27 cellular contexts compared by ENCODE assay signal in genomic region chrX:79466636-79467035, GRCh38.
"Had no signal": no experiment of that assay in that cellular context is flagged by ENCODE, and none has a peak within 500 bp of the region (broad histone marks: within the 10 kb centered on the region; RNA-seq: fewer than 3 reads in every experiment).

No MANE protein-coding gene starts in this region.

- H3K36me3 ChIP-seq: cardiac muscle cell, esophagus squamous epithelium, gastroesophageal sphincter, sigmoid colon, stomach, suprapubic skin, transverse colon, uterus had no signal

- H3K4me3 ChIP-seq: body of pancreas, cardiac muscle cell, esophagus squamous epithelium, gastroesophageal sphincter, sigmoid colon, smooth muscle cell, stomach, suprapubic skin, transverse colon, uterus had no signal

- H3K27ac ChIP-seq: body of pancreas, cardiac muscle cell, esophagus squamous epithelium, gastroesophageal sphincter, sigmoid colon, stomach, suprapubic skin, transverse colon, uterus had no signal

- H3K4me1 ChIP-seq: body of pancreas, esophagus squamous epithelium, gastroesophageal sphincter, sigmoid colon, stomach, suprapubic skin, transverse colon, uterus had no signal

- ATAC-seq: activated naive CD8-positive, alpha-beta T cell treated with anti-CD3 and anti-CD28 coated beads, Interleukin-2, amount 50 U/mL, for 24 hours; body of pancreas; gastroesophageal sphincter; left ventricle myocardium superior; natural killer cell; stimulated activated memory B cell treated with anti-CD40 and anti-IgM and Interleukin-4, amounts not matched to agents 10 μg/mL and 1 μg/mL and 100 μg/mL, for 72 hours had no signal

- H3K9me3 ChIP-seq: body of pancreas, esophagus squamous epithelium, gastroesophageal sphincter, sigmoid colon, suprapubic skin, transverse colon, uterus had no signal

- H3K4me2 ChIP-seq: smooth muscle cell had no signal

- DNase-seq: activated CD4-positive, alpha-beta memory T cell treated with anti-CD3 and anti-CD28 coated beads, Interleukin-2, amount 10 ng/mL, durations not matched to agents 7 days and 5 days; activated CD4-positive, alpha-beta T cell treated with anti-CD3 and anti-CD28 coated beads for 48 hours; activated effector memory CD4-positive, alpha-beta T cell treated with anti-CD3 and anti-CD28 coated beads, Interleukin-2, amount 50 U/mL, for 16 hours; activated naive CD4-positive, alpha-beta T cell treated with anti-CD3 and anti-CD28 coated beads, Interleukin-2, amount 50 U/mL, for 16 hours; activated naive CD8-positive, alpha-beta T cell treated with anti-CD3 and anti-CD28 coated beads, Interleukin-2, amount 50 U/mL, for 24 hours; activated T-cell treated with anti-CD3 and anti-CD28 coated beads for 4 hours; body of pancreas; cortex of kidney; endodermal cell; esophagus squamous epithelium; head of caudate nucleus; hypothalamus; left ventricle myocardium superior; mammary epithelial cell; midbrain; natural killer cell; retina; sigmoid colon; stimulated activated CD4-positive, alpha-beta T cell treated with anti-CD3 and anti-CD28 coated beads, Interleukin-15, amount 100 ng/mL, for 24 hours; stomach; transverse colon; uterus had no signal

- H3K27me3 ChIP-seq: body of pancreas, cardiac muscle cell, esophagus squamous epithelium, gastroesophageal sphincter, sigmoid colon, suprapubic skin, transverse colon had no signal
